Comparison of ENCODE assay signal across 15 cellular contexts in the genomic region with DNA sequence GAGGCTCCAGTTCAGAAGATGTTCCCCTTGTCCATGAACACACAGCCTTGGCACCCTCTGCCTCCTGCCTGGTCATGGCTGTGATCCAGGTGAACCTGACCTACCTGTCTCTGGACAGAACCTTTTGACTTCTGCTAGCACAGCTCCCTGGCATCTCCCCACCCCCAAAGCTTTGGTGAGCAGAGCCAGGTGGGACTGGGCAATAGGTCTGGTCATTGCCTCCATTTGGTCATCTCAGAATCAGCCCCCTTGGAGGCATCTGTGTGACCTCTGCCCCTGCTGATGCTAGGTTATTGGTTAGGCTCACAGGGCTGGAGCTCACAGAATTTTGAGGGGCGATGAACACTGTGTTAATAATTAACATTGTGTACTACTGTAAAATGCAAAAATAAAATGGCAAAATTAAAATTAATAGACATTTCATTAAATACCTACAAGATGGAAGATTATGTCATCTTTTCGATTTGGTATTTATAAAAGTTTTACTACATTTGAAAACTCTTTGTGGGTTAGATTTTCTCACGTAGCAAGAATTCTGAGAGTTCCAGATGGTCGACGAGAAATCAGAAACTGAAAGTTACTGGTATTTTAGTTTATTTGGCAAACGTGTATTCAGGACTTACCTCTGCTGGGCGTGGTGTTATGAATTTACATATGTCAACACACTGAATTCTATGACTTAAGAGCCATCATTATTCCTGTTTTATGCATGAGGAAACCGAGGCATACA. TPM values are rescaled to one million over a fixed set of nuclear protein-coding genes. Genes with fewer than 3 reads are reported as not detected.
DNase-seq lines count a peak whose midpoint lies in the region; ATAC-seq and TF ChIP-seq lines count a peak whose summit lies in the region.
"Had no signal": no experiment of that assay in that cellular context is flagged by ENCODE, and none has a peak within 500 bp of the region (broad histone marks: within the 10 kb centered on the region; RNA-seq: fewer than 3 reads in every experiment).

No MANE protein-coding gene starts in this region.

- H3K27me3 Mint-ChIP-seq in glutamatergic neuron (ENCODE audit: unreplicated experiment): no peaks in the 10 kb centered on the region
- H3K27me3 Mint-ChIP-seq: CD4-positive, alpha-beta memory T cell had no signal

- intact Hi-C loops in Right ventricle myocardium inferior (cut with DNase I): no loop called here

- no peaks in the 10 kb centered on the region for H3K36me3 Mint-ChIP-seq in glutamatergic neuron (ENCODE audit: unreplicated experiment)
- H3K36me3 Mint-ChIP-seq: CD4-positive, alpha-beta memory T cell had no signal

- H3K27ac Mint-ChIP-seq in glutamatergic neuron (ENCODE audit: unreplicated experiment): no peak overlapping the region

- peaks cover 17% of the 10 kb centered on the region for H3K4me1 Mint-ChIP-seq in glutamatergic neuron (ENCODE audit: low read depth, unreplicated experiment)

- ATAC-seq in GM21390 (IDR thresholded peaks at IDR 0.05; ENCODE audit: unreplicated experiment) (peak; percentile 68), HG03565 (IDR thresholded peaks at IDR 0.05; ENCODE audit: unreplicated experiment) (peak; percentile 70), Right ventricle myocardium inferior (no peak), HG03457 (IDR thresholded peaks at IDR 0.05; ENCODE audit: unreplicated experiment) (no peak)

- DNase-seq in GM12865 (ENCODE audit: low read depth) (peak; percentile 87), glutamatergic neuron (no peak), medulla oblongata (ENCODE audit: extremely low spot score) (no peak), Right ventricle myocardium inferior (ENCODE audit: missing footprints) (no peak)
- DNase-seq in activated effector memory CD4-positive, alpha-beta T cell treated with anti-CD3 and anti-CD28 coated beads, Interleukin-2, amount 50 U/mL, for 16 hours: no peak
- DNase-seq: activated CD4-positive, CD25-positive, alpha-beta regulatory T cell treated with anti-CD3 and anti-CD28 coated beads, Interleukin-2, amount 50 U/mL, for 72 hours; CD4-positive, alpha-beta memory T cell; KBM-7; midbrain; NK-92 treated with Interleukin-12 subunit alpha and Interleukin-12 subunit beta, amount 100 ng/mL, for 24 hours; substantia nigra had no signal

- TF ChIP-seq CTCF in GM12865 (IDR thresholded peaks at IDR 0.05; ENCODE audit: insufficient read depth, low read depth, low read length, missing control alignments): no peak
- no peak for TF ChIP-seq CTCF in glutamatergic neuron (IDR thresholded peaks at IDR 0.05; ENCODE audit: partially characterized antibody, unreplicated experiment)

- peak overlapping the region; percentile 34 for H3K4me3 Mint-ChIP-seq in glutamatergic neuron (ENCODE audit: unreplicated experiment)

- peaks cover 3% of the 10 kb centered on the region for H3K9me3 Mint-ChIP-seq in glutamatergic neuron (ENCODE audit: unreplicated experiment)
- H3K9me3 Mint-ChIP-seq: CD4-positive, alpha-beta memory T cell had no signal

- H3K4me3 ChIP-seq in GM12865 (ENCODE audit: low read depth, low read length): peak overlapping the region; percentile 36

RNA-seq across cellular contexts. Expression of a gene that starts 8.3 kb away (rescaled TPM):
- total RNA-seq in glutamatergic neuron (ENCODE audit: unreplicated experiment) (170 TPM), Right ventricle myocardium inferior (22.3 TPM)

RNA-seq across cellular contexts. Expression of a gene that starts 35.8 kb away (rescaled TPM):
- not detected for total RNA-seq in glutamatergic neuron (ENCODE audit: unreplicated experiment)
- total RNA-seq in Right ventricle myocardium inferior: 0.54 TPM
- total RNA-seq: CD4-positive, alpha-beta memory T cell; fibroblast of lung had no signal

Comparison
In these comparisons a context has a peak if more than half of its experiments do, and no peak if none do; other contexts are left out.
1. ATAC-seq: peak in GM21390 (single experiment) and HG03565 (single experiment); none in Right ventricle myocardium inferior (single experiment) and HG03457 (single experiment).